In genomic region chr2:187581125-187581896, GRCh38 we compare ENCODE assay signal across 9 cellular contexts. TPM values are rescaled to one million over a fixed set of nuclear protein-coding genes. Genes with fewer than 3 reads are reported as not detected.
DNase-seq lines count a peak whose midpoint lies in the region; ATAC-seq and TF ChIP-seq lines count a peak whose summit lies in the region.
"Had no signal": no experiment of that assay in that cellular context is flagged by ENCODE, and none has a peak within 500 bp of the region (broad histone marks: within the 10 kb centered on the region; RNA-seq: fewer than 3 reads in every experiment).

No MANE protein-coding gene starts in this region.

- H3K4me2 ChIP-seq in neural cell (ENCODE audit: low read length): no peak overlapping the region

- H3K4me1 Mint-ChIP-seq in CD8-positive, alpha-beta T cell (ENCODE audit: low read depth): peaks cover 5% of the 10 kb centered on the region
- peaks cover 23% of the 10 kb centered on the region for H3K4me1 Mint-ChIP-seq in endodermal cell
- H3K4me1 Mint-ChIP-seq in activated naive CD4-positive, alpha-beta T cell treated with anti-CD3 and anti-CD28 coated beads, Interleukin-2, amount 10 ng/mL, durations not matched to agents 7 days and 5 days: peaks cover 6% of the 10 kb centered on the region

- peak in 1 of 7 experiments; percentile 6 for DNase-seq in CD8-positive, alpha-beta T cell
- DNase-seq in Peyer's patch (peak in 1 of 3 donors; percentile 51), endodermal cell (no peak)
- DNase-seq in activated naive CD4-positive, alpha-beta T cell treated with anti-CD3 and anti-CD28 coated beads, Interleukin-2, amount 10 ng/mL, durations not matched to agents 7 days and 5 days: no peak

- TF ChIP-seq CTCF in CD8-positive, alpha-beta T cell (IDR thresholded peaks at IDR 0.05): peak; percentile 26
- TF ChIP-seq CTCF in Peyer's patch (IDR thresholded peaks at IDR 0.05) (peak; percentile 12 to 83 (median 68)), endodermal cell (conservative IDR thresholded peaks at IDR 0.05) (peak; percentile 86), neural cell (IDR thresholded peaks at IDR 0.05; ENCODE audit: poor library complexity, severe bottlenecking) (peak; percentile 69)

- H4K20me1 ChIP-seq in neural cell (ENCODE audit: insufficient read depth): no peaks in the 10 kb centered on the region

- H3K9ac ChIP-seq in endodermal cell (ENCODE audit: extremely low read depth, low read length, poor library complexity, severe bottlenecking) (no peak overlapping the region), neural cell (ENCODE audit: low read length) (no peak overlapping the region)

- no peaks in the 10 kb centered on the region for H3K9me2 ChIP-seq in neural cell (ENCODE audit: insufficient read depth, low read length)

- POLR2A ChIA-PET in CD8-positive, alpha-beta T cell (lab: Charles Lee): no interaction called here

- no peak for TF ChIP-seq EP300 in neural cell (conservative IDR thresholded peaks at IDR 0.05; ENCODE audit: poor library complexity, severe bottlenecking)

- no peaks in the 10 kb centered on the region for H3K36me3 Mint-ChIP-seq in CD8-positive, alpha-beta T cell
- no peaks in the 10 kb centered on the region for H3K36me3 Mint-ChIP-seq in endodermal cell (ENCODE audit: low read depth)
- H3K36me3 Mint-ChIP-seq in activated naive CD4-positive, alpha-beta T cell treated with anti-CD3 and anti-CD28 coated beads, Interleukin-2, amount 10 ng/mL, durations not matched to agents 7 days and 5 days: peaks cover 1% of the 10 kb centered on the region

- intact Hi-C loops in CD8-positive, alpha-beta T cell (cut with DNase I, micrococcal nuclease): loop anchor here (5.0 kb wide), 2 partner anchors 931 to 1831 kb away; no protein-coding TSS in a partner anchor

- H3F3A ChIP-seq in neural cell (ENCODE audit: insufficient read depth, low read length, poor library complexity, severe bottlenecking): no peaks in the 10 kb centered on the region

- TF ChIP-seq POLR2A in Peyer's patch (IDR thresholded peaks at IDR 0.05): no peak

- H3K9me3 ChIP-seq in CD8-positive, alpha-beta T cell (ENCODE audit: low read length): no peaks in the 10 kb centered on the region
- H3K9me3 ChIP-seq in Peyer's patch: no peaks in the 10 kb centered on the region
- no peaks in the 10 kb centered on the region for H3K9me3 ChIP-seq in endodermal cell (ENCODE audit: control insufficient read depth, low read length)
- H3K9me3 ChIP-seq in neural cell (ENCODE audit: low read length): no peaks in the 10 kb centered on the region

- H3K27me3 Mint-ChIP-seq in CD8-positive, alpha-beta T cell (ENCODE audit: low read depth): no peaks in the 10 kb centered on the region
- no peaks in the 10 kb centered on the region for H3K27me3 Mint-ChIP-seq in endodermal cell (ENCODE audit: insufficient read depth)
- H3K27me3 Mint-ChIP-seq in activated naive CD4-positive, alpha-beta T cell treated with anti-CD3 and anti-CD28 coated beads, Interleukin-2, amount 10 ng/mL, durations not matched to agents 7 days and 5 days: no peaks in the 10 kb centered on the region

- H3K4me3 Mint-ChIP-seq in CD8-positive, alpha-beta T cell: no peak overlapping the region
- H3K4me3 Mint-ChIP-seq in endodermal cell: no peak overlapping the region
- no peak overlapping the region for H3K4me3 Mint-ChIP-seq in activated naive CD4-positive, alpha-beta T cell treated with anti-CD3 and anti-CD28 coated beads, Interleukin-2, amount 10 ng/mL, durations not matched to agents 7 days and 5 days

- H2AFZ ChIP-seq in neural cell (ENCODE audit: low read depth, low read length): no peak overlapping the region

- no peaks in the 10 kb centered on the region for H3K27me3 ChIP-seq in CD8-positive, alpha-beta T cell (ENCODE audit: insufficient read depth, low read length)
- H3K27me3 ChIP-seq in Peyer's patch (no peaks in the 10 kb centered on the region), endodermal cell (ENCODE audit: control insufficient read depth, insufficient read depth, low read length, poor library complexity, severe bottlenecking) (peaks cover 7% of the 10 kb centered on the region), neural cell (ENCODE audit: insufficient read depth, low read depth, low read length) (no peaks in the 10 kb centered on the region)

- no peak overlapping the region for H3K4me3 ChIP-seq in CD8-positive, alpha-beta T cell (ENCODE audit: low read depth, low read length)
- peak overlapping the region in 2 of 4 donors; percentile 28 to 33 for H3K4me3 ChIP-seq in Peyer's patch
- no peak overlapping the region for H3K4me3 ChIP-seq in endodermal cell (ENCODE audit: low read length)
- H3K4me3 ChIP-seq in neural cell (ENCODE audit: low read length): no peak overlapping the region

- WGBS in endodermal cell (ENCODE audit: insufficient coverage in 1 of 2, insufficient read length in 1 of 2), 2 experiments: 22 to 24% methylated on average over 2 to 4 of the region's 4 CpGs

- peak; percentile 65 for TF ChIP-seq RAD21 in neural cell (conservative IDR thresholded peaks at IDR 0.05)

- H3K4me1 ChIP-seq in CD8-positive, alpha-beta T cell (ENCODE audit: insufficient read depth, low read length): no peaks in the 10 kb centered on the region
- H3K4me1 ChIP-seq in Peyer's patch (peaks cover 0 to 5% (median 0%) of the 10 kb centered on the region in 4 donors), endodermal cell (ENCODE audit: control insufficient read depth, insufficient read depth, low read length) (peaks cover 13% of the 10 kb centered on the region)

- no peak for ATAC-seq in CD8-positive, alpha-beta T cell
- peak; percentile 46 for ATAC-seq in GM18858 (IDR thresholded peaks at IDR 0.05; ENCODE audit: unreplicated experiment)
- peak; percentile 59 for ATAC-seq in HG03469 (IDR thresholded peaks at IDR 0.05; ENCODE audit: unreplicated experiment)
- no peak for ATAC-seq in HG03280 (IDR thresholded peaks at IDR 0.05; ENCODE audit: unreplicated experiment)

- H3K27ac Mint-ChIP-seq in CD8-positive, alpha-beta T cell: no peak overlapping the region
- H3K27ac Mint-ChIP-seq in endodermal cell: no peak overlapping the region
- H3K27ac Mint-ChIP-seq in activated naive CD4-positive, alpha-beta T cell treated with anti-CD3 and anti-CD28 coated beads, Interleukin-2, amount 10 ng/mL, durations not matched to agents 7 days and 5 days: no peak overlapping the region

- no peaks in the 10 kb centered on the region for H3K9me3 Mint-ChIP-seq in CD8-positive, alpha-beta T cell
- no peaks in the 10 kb centered on the region for H3K9me3 Mint-ChIP-seq in endodermal cell
- H3K9me3 Mint-ChIP-seq in activated naive CD4-positive, alpha-beta T cell treated with anti-CD3 and anti-CD28 coated beads, Interleukin-2, amount 10 ng/mL, durations not matched to agents 7 days and 5 days: peaks cover 3% of the 10 kb centered on the region

- H3K27ac ChIP-seq in CD8-positive, alpha-beta T cell (ENCODE audit: low read depth, low read length): no peak overlapping the region
- H3K27ac ChIP-seq in Peyer's patch: no peak overlapping the region
- H3K27ac ChIP-seq in endodermal cell (ENCODE audit: low read depth, low read length): no peak overlapping the region
- no peak overlapping the region for H3K27ac ChIP-seq in neural cell (ENCODE audit: low read length)

- no peaks in the 10 kb centered on the region for H3K36me3 ChIP-seq in CD8-positive, alpha-beta T cell (ENCODE audit: insufficient read depth, low read length)
- no peaks in the 10 kb centered on the region for H3K36me3 ChIP-seq in Peyer's patch
- no peaks in the 10 kb centered on the region for H3K36me3 ChIP-seq in endodermal cell (ENCODE audit: control insufficient read depth, insufficient read depth, low read length)
- no peaks in the 10 kb centered on the region for H3K36me3 ChIP-seq in neural cell (ENCODE audit: insufficient read depth, low read length)

- CTCF ChIA-PET in CD8-positive, alpha-beta T cell (lab: Charles Lee): no interaction called here
- CTCF ChIA-PET in activated naive CD4-positive, alpha-beta T cell treated with anti-CD3 and anti-CD28 coated beads, Interleukin-2, amount 10 ng/mL, durations not matched to agents 7 days and 5 days (lab: Charles Lee): interaction anchor here (0.6 to 8.4 kb wide), 14 partner anchors 11 to 263 kb away, joined by 3 to 117 read pairs (median 4); partner anchors contain the start of gene TFPI

- H3K79me2 ChIP-seq in neural cell (replicated peaks; ENCODE audit: insufficient read depth, low read length): no peaks in the 10 kb centered on the region

TF ChIP-seq in neural cell, 6 proteins besides CTCF, POLR2A, EP300 and RAD21:
- TF ChIP-seq SMC3 (conservative IDR thresholded peaks at IDR 0.05; ENCODE audit: poor library complexity) (peak; percentile 82), REST (IDR thresholded peaks at IDR 0.05; ENCODE audit: borderline replicate concordance) (no peak), EZH2 (IDR thresholded peaks at IDR 0.05; ENCODE audit: borderline replicate concordance, insufficient read depth, low read length, poor library complexity, severe bottlenecking) (no peak)

RNA-seq across cellular contexts. Expression of gene TFPI, which starts 27.1 kb away (rescaled TPM):
- total RNA-seq in CD8-positive, alpha-beta T cell: not detected
- total RNA-seq in Peyer's patch: 10 to 100 TPM; 69.9 to 91.4 (median 75.8) TPM
- 10 to 100 TPM; 33.0 to 34.3 TPM for total RNA-seq in endodermal cell
- 36.1 TPM for polyA plus RNA-seq in endodermal cell (2013, experiment 1 of 2)
- 41.4 TPM for polyA plus RNA-seq in endodermal cell (2013, experiment 2 of 2)
- polyA plus RNA-seq in neural cell: 0.51 TPM in 1 of 2 replicates, not detected in the other
- not detected in 2 replicates for polyA minus RNA-seq in neural cell
- total RNA-seq: T-helper 1 cell treated with Interleukin-12 subunit alpha and Interleukin-12 subunit beta and Interleukin-4 antibody, amounts not matched to agents 30 ng/mL and 1 ng/mL, for 36 hours had no signal

Comparison
In these comparisons a context has a peak if more than half of its experiments do, and no peak if none do; other contexts are left out.
1. ATAC-seq: peak in GM18858 (single experiment) and HG03469 (single experiment); none in CD8-positive, alpha-beta T cell (single experiment) and HG03280 (single experiment).
2. CTCF ChIP-seq: peak in every context shown above with its lines; median percentile 86 in endodermal cell; 69 in neural cell; 68 in Peyer's patch; 26 in CD8-positive, alpha-beta T cell.
3. RNA of gene TFPI, which starts 27.1 kb away (total RNA-seq): 69.9 to 91.4 TPM in Peyer's patch and 33.0 to 34.3 TPM in endodermal cell; not detected in CD8-positive, alpha-beta T cell; every median in the first group is over 10 times any median in the second.